8 cellular contexts compared by ENCODE assay signal in the genomic region with DNA sequence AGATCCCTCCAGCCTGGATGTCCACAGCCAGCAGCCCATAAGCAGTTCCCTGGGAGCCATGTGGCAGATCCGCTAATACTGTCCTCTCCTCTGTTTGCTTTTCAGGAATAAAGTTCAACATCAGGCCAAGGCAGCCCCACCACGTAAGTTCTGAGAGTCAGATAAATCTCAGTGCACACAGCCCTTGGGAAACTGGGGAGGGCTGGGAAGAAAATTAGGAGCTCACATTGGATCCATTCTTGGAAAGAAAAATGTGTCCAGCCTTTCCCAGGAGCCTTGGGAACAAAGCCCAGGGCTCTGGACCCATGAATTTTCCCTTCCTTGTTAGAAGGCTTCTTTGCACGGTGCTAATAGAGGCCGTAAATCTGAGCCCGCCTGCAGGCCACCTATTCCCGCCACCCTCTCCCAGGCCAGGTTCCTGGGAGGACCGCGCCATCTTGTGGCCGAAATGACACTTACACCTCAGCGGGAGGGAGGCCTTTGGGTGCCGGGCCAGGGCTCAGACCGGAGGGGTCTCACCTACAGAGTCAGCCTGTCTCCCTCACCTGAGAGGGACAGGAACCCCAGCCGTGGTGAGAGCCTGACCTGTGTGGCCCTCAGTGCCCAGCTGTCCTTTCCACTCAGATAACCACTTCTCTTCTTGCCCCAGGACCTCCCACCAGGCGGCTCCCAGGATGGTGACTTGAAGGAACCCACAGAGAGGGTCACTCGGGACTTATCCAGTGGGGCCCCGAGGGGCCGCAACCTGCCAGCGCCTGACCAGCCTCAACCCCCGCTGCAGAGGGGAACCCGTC. TPM values are rescaled to one million over a fixed set of nuclear protein-coding genes. Genes with fewer than 3 reads are reported as not detected.
A peak's percentile ranks its signal among the peaks of the same experiment; 100 is the strongest.
DNase-seq lines count a peak whose midpoint lies in the region; ATAC-seq and TF ChIP-seq lines count a peak whose summit lies in the region.

No MANE protein-coding gene starts in this region.

- no peaks in the 10 kb centered on the region for H3K4me1 Mint-ChIP-seq in type B pancreatic cell (ENCODE audit: unreplicated experiment)

- no peaks in the 10 kb centered on the region for H3K9me3 Mint-ChIP-seq in type B pancreatic cell

- no peaks in the 10 kb centered on the region for H3K36me3 Mint-ChIP-seq in type B pancreatic cell

- no peak for ATAC-seq in HG03442 (IDR thresholded peaks at IDR 0.05; ENCODE audit: unreplicated experiment)

- H3K4me3 ChIP-seq in fibroblast of the aortic adventitia (ENCODE audit: low read depth, low read length), result no peak overlapping the region

- peaks cover 38% of the 10 kb centered on the region for H3K27me3 Mint-ChIP-seq in type B pancreatic cell

- TF ChIP-seq CTCF in GM10266 (IDR thresholded peaks at IDR 0.05; ENCODE audit: control insufficient read depth, insufficient read depth, low read depth, missing control alignments), result peak; percentile 89
- peak; percentile 81 for TF ChIP-seq CTCF in LNCAP (IDR thresholded peaks at IDR 0.05)
- peak; percentile 78 for TF ChIP-seq CTCF in fibroblast of the aortic adventitia (IDR thresholded peaks at IDR 0.05; ENCODE audit: insufficient read depth, low read length)
- peak; percentile 93 for TF ChIP-seq CTCF in type B pancreatic cell (conservative IDR thresholded peaks at IDR 0.05)

- peak; percentile 86 for DNase-seq in GM10266 (ENCODE audit: extremely low spot score)
- DNase-seq in RKO (ENCODE audit: low spot score), result peak; percentile 66
- DNase-seq in activated T-helper 1 cell treated with anti-CD3 and anti-CD28 coated beads, Interleukin-2, amount 50 U/mL, for 16 hours (ENCODE audit: low read depth in 1 of 2, low spot score in 1 of 2), result peak; percentile 39 to 46
- DNase-seq in fibroblast of the aortic adventitia (ENCODE audit: low read depth), result peak; percentile 57
- DNase-seq in nucleus accumbens (lab: John Stamatoyannopoulos, UW), result peak in 50 of 56 donors; percentile 9 to 82 (median 44)
- DNase-seq in type B pancreatic cell (ENCODE audit: extremely low spot score, unreplicated experiment), result peak; percentile 83

- H3K27ac Mint-ChIP-seq in type B pancreatic cell, result no peak overlapping the region

- no peak overlapping the region for H3K4me3 Mint-ChIP-seq in type B pancreatic cell

RNA-seq across cellular contexts. Expression of a gene that starts 25.2 kb away (rescaled TPM):
- 13.3 and 28.9 TPM in 2 replicates for total RNA-seq in fibroblast of the aortic adventitia (ENCODE audit: low replicate concordance)
- 18.1 and 53.2 TPM in 2 replicates for total RNA-seq in type B pancreatic cell (ENCODE audit: low replicate concordance)
